ENCODE assay signal across 26 cellular contexts in genomic region chr18:75116809-75117208, GRCh38.
"Had no signal": no experiment of that assay in that cellular context is flagged by ENCODE, and none has a peak within 500 bp of the region (broad histone marks: within the 10 kb centered on the region; RNA-seq: fewer than 3 reads in every experiment).

No MANE protein-coding gene starts in this region.

- ATAC-seq: foreskin keratinocyte; gastroesophageal sphincter; heart left ventricle; left cardiac atrium; left lung; naive thymus-derived CD4-positive, alpha-beta T cell; psoas muscle; right cardiac atrium; stimulated activated effector memory CD8-positive, alpha-beta T cell treated with anti-CD3 and anti-CD28 coated beads, Interleukin-12 subunit alpha, Interleukin-12 subunit beta, amount 100 ng/mL, for 72 hours had no signal

- H3K4me3 ChIP-seq: dorsolateral prefrontal cortex, esophagus muscularis mucosa, gastroesophageal sphincter, heart left ventricle, hepatocyte, left lung, neural progenitor cell, psoas muscle, sigmoid colon, stomach, thoracic aorta, tibial nerve, upper lobe of left lung, uterus had no signal

- H3K27me3 ChIP-seq: dorsolateral prefrontal cortex, esophagus muscularis mucosa, foreskin keratinocyte, gastroesophageal sphincter, heart left ventricle, hepatocyte, left lung, neural progenitor cell, sigmoid colon, stomach, tibial nerve, upper lobe of left lung, uterus had no signal

- H3K27ac ChIP-seq: dorsolateral prefrontal cortex, esophagus muscularis mucosa, foreskin keratinocyte, gastroesophageal sphincter, heart left ventricle, hepatocyte, left lung, neural progenitor cell, psoas muscle, sigmoid colon, stomach, thoracic aorta, tibial nerve, upper lobe of left lung, uterus had no signal

- DNase-seq: dorsolateral prefrontal cortex; effector CD8-positive, alpha-beta T cell; endodermal cell; foreskin keratinocyte; heart left ventricle; left cardiac atrium; left lung; mesenchymal stem cell; midbrain; naive thymus-derived CD4-positive, alpha-beta T cell; psoas muscle; right cardiac atrium; sigmoid colon; stimulated activated CD4-positive, alpha-beta T cell treated with anti-CD3 and anti-CD28 coated beads, Interleukin-2, amount 100 ng/mL, for 24 hours; stimulated activated CD4-positive, alpha-beta T cell treated with anti-CD3 and anti-CD28 coated beads, Interleukin-4, amount 100 ng/mL, for 24 hours; stimulated activated naive CD4-positive, alpha-beta T cell treated with Interleukin-2 at 50 U/mL for 16 hours; stomach; upper lobe of left lung; uterus had no signal

- H3K36me3 ChIP-seq: esophagus muscularis mucosa, gastroesophageal sphincter, heart left ventricle, left lung, neural progenitor cell, sigmoid colon, stomach, thoracic aorta, tibial nerve, upper lobe of left lung, uterus had no signal

- H3K9me3 ChIP-seq: esophagus muscularis mucosa, gastroesophageal sphincter, heart left ventricle, left lung, psoas muscle, sigmoid colon, stomach, thoracic aorta, tibial nerve, upper lobe of left lung, uterus had no signal

- H3K4me1 ChIP-seq: esophagus muscularis mucosa, foreskin keratinocyte, gastroesophageal sphincter, heart left ventricle, left lung, neural progenitor cell, psoas muscle, stomach, tibial nerve, upper lobe of left lung, uterus had no signal
